In genomic region chr12:4448943-4449861, GRCh38 we compare ENCODE assay signal across 28 cellular contexts. TPM values are rescaled to one million over a fixed set of nuclear protein-coding genes. Genes with fewer than 3 reads are reported as not detected.
DNase-seq lines count a peak whose midpoint lies in the region; ATAC-seq, FAIRE-seq and TF ChIP-seq lines count a peak whose summit lies in the region.
"Had no signal": no experiment of that assay in that cellular context is flagged by ENCODE, and none has a peak within 500 bp of the region (broad histone marks: within the 10 kb centered on the region; RNA-seq: fewer than 3 reads in every experiment).

No MANE protein-coding gene starts in this region.

- H2BK5ac ChIP-seq in H9 (ENCODE audit: insufficient read length, low read length) = no peak overlapping the region

- no peaks in the 10 kb centered on the region for H3K79me2 ChIP-seq in neural progenitor cell (ENCODE audit: low read depth)
- H3K79me2 ChIP-seq in H9 (ENCODE audit: insufficient read depth, low read length) = no peaks in the 10 kb centered on the region

- FAIRE-seq in HTR-8/SVneo (lab: Jason Lieb, UNC) = peak; percentile 49
- FAIRE-seq: GM12892 had no signal

- peak overlapping the region in 3 of 11 experiments; percentile 11 to 33 (median 26); a peak in 3 of 22 replicates for H3K27ac ChIP-seq in BLaER1 treated with 17β-estradiol and CSF1 and Interleukin-3, amounts not matched to agents 10 nM and 100 nM
- no peak overlapping the region for H3K27ac ChIP-seq in neural progenitor cell
- H3K27ac ChIP-seq in H9 (ENCODE audit: insufficient read length, low read depth, low read length) = no peak overlapping the region
- H3K27ac ChIP-seq: C4-2B, cardiac muscle cell, uterus had no signal

- ATAC-seq in GM21529 (IDR thresholded peaks at IDR 0.05; ENCODE audit: unreplicated experiment) = no peak

- H3K4me1 ChIP-seq in BLaER1 treated with 17β-estradiol and CSF1 and Interleukin-3, amounts not matched to agents 10 nM and 100 nM = peaks cover 8 to 54% (median 47%) of the 10 kb centered on the region in 10 experiments
- H3K4me1 ChIP-seq in neural progenitor cell = peaks cover 34% of the 10 kb centered on the region
- peaks cover 8% of the 10 kb centered on the region; the same call in 1 of the 2 replicates for H3K4me1 ChIP-seq in H9 (ENCODE audit: insufficient read depth, low read length)
- H3K4me1 ChIP-seq: testis, uterus had no signal

- H3K9me3 ChIP-seq in BLaER1 treated with 17β-estradiol and CSF1 and Interleukin-3, amounts not matched to agents 10 nM and 100 nM (replicated peaks in 1 of 11) = peaks cover 21 to 100% (median 98%) of the 10 kb centered on the region in 11 experiments; a peak in 21 of 22 replicates
- no peaks in the 10 kb centered on the region for H3K9me3 ChIP-seq in neural progenitor cell (ENCODE audit: low read depth)
- no peaks in the 10 kb centered on the region for H3K9me3 ChIP-seq in H9 (ENCODE audit: control insufficient read depth, low read depth, low read length)
- H3K9me3 ChIP-seq: MG63, testis had no signal

- H3K23me2 ChIP-seq in H9 (ENCODE audit: insufficient read length, low read depth, low read length, poor library complexity, severe bottlenecking) = peaks cover 10% of the 10 kb centered on the region

- H3F3A ChIP-seq in neural progenitor cell (ENCODE audit: low read depth) = peaks cover 23% of the 10 kb centered on the region

- H3K36me3 Mint-ChIP-seq in brain (peaks cover 7% of the 10 kb centered on the region), neural progenitor cell (no peaks in the 10 kb centered on the region), H9 (ENCODE audit: insufficient read depth in 1 of 3, low read depth in 3 of 3) (peaks cover 0 to 17% (median 11%) of the 10 kb centered on the region in 3 experiments; a peak in 6 of 7 replicates)

- no CpG with 5 or more reads among the region's 9 CpGs for WGBS in H9 (ENCODE audit: extremely low coverage, insufficient read length, low lambda C conversion rate)

- no peak overlapping the region for H2BK12ac ChIP-seq in H9 (ENCODE audit: insufficient read length, low read depth, low read length)

- no peak overlapping the region for H2BK15ac ChIP-seq in H9 (ENCODE audit: low read depth, low read length)

- H3K27me3 Mint-ChIP-seq in brain (peaks cover 3% of the 10 kb centered on the region), neural progenitor cell (ENCODE audit: insufficient read depth, low read depth) (peaks cover 2% of the 10 kb centered on the region), H9 (ENCODE audit: low read depth) (peaks cover 8% of the 10 kb centered on the region)

- no peak overlapping the region for H3K4ac ChIP-seq in H9 (ENCODE audit: low read depth, low read length)

- H2AFZ ChIP-seq in neural progenitor cell (replicated peaks) (peak overlapping the region; percentile 1), H9 (ENCODE audit: low read length) (no peak overlapping the region)

- H2BK20ac ChIP-seq in H9 (ENCODE audit: low read depth, low read length, poor library complexity, severe bottlenecking) = no peak overlapping the region

- no peak overlapping the region for H3K9ac ChIP-seq in BLaER1 treated with 17β-estradiol and CSF1 and Interleukin-3, amounts not matched to agents 10 nM and 100 nM
- no peak overlapping the region for H3K9ac ChIP-seq in neural progenitor cell
- H3K9ac ChIP-seq in H9 (ENCODE audit: extremely low read depth, insufficient read length, low read length) = no peak overlapping the region

- H3K27ac Mint-ChIP-seq in brain (peak overlapping the region in 4 of 5 experiments; percentile 10 to 86 (median 38)), neural progenitor cell (peak overlapping the region; percentile 75), H9 (no peak overlapping the region; a peak in 1 of 7 replicates)
- H3K27ac Mint-ChIP-seq: activated naive CD4-positive, alpha-beta T cell treated with anti-CD3 and anti-CD28 coated beads, Interleukin-2, amount 50 U/mL, for 24 hours; activated T-helper 1 cell treated with anti-CD3 and anti-CD28 coated beads, Interleukin-12 subunit alpha, Interleukin-12 subunit beta, Interleukin-2, Interleukin-4 antibody, amounts not matched to agents 30 ng/mL and 10 ng/mL and 1 ng/mL, durations not matched to agents 14 hours and 24 hours and 36 hours; dendritic cell treated with granulocyte-macrophage colony-stimulating factor and Interleukin-4, amounts not matched to agents 40 ng/mL and 50 ng/mL, for 4 days; memory B cell; stimulated activated naive B cell treated with anti-CD40 and anti-IgM and Interleukin-4, amounts not matched to agents 10 μg/mL and 1 μg/mL and 100 μg/mL, for 72 hours had no signal

- peak overlapping the region in 7 of 11 experiments; percentile 5 to 96 (median 41); a peak in 8 of 22 replicates for H3K4me2 ChIP-seq in BLaER1 treated with 17β-estradiol and CSF1 and Interleukin-3, amounts not matched to agents 10 nM and 100 nM
- H3K4me2 ChIP-seq in neural progenitor cell (no peak overlapping the region), H9 (ENCODE audit: insufficient read depth, insufficient read length, low read length) (no peak overlapping the region)
- H3K4me2 ChIP-seq: smooth muscle cell had no signal

- H3K4me3 Mint-ChIP-seq in brain (no peak overlapping the region), neural progenitor cell (no peak overlapping the region), H9 (no peak overlapping the region)
- H3K4me3 Mint-ChIP-seq: activated naive CD4-positive, alpha-beta T cell treated with anti-CD3 and anti-CD28 coated beads, Interleukin-2, amount 50 U/mL, for 24 hours; activated T-helper 1 cell treated with anti-CD3 and anti-CD28 coated beads, Interleukin-12 subunit alpha, Interleukin-12 subunit beta, Interleukin-2, Interleukin-4 antibody, amounts not matched to agents 30 ng/mL and 10 ng/mL and 1 ng/mL, durations not matched to agents 14 hours and 24 hours and 36 hours; dendritic cell treated with granulocyte-macrophage colony-stimulating factor and Interleukin-4, amounts not matched to agents 40 ng/mL and 50 ng/mL, for 4 days; memory B cell; stimulated activated naive B cell treated with anti-CD40 and anti-IgM and Interleukin-4, amounts not matched to agents 10 μg/mL and 1 μg/mL and 100 μg/mL, for 72 hours had no signal

- H4K91ac ChIP-seq in H9 (ENCODE audit: insufficient read length, low read depth, low read length) = no peak overlapping the region

- H3K56ac ChIP-seq in H9 (ENCODE audit: insufficient read length, low read depth, low read length) = no peak overlapping the region

- no peak overlapping the region for H3T11ph ChIP-seq in H9 (ENCODE audit: low read length)

- TF ChIP-seq CTCF in brain (conservative IDR thresholded peaks at IDR 0.05) (no peak), neural progenitor cell (IDR thresholded peaks at IDR 0.05) (no peak), H9 (conservative IDR thresholded peaks at IDR 0.05) (no peak)

- H2AK5ac ChIP-seq in H9 (ENCODE audit: insufficient read length, low read length) = no peak overlapping the region

- peak overlapping the region in 5 of 10 experiments; percentile 5 to 28 (median 17); a peak in 3 of 20 replicates for H3K4me3 ChIP-seq in BLaER1 treated with 17β-estradiol and CSF1 and Interleukin-3, amounts not matched to agents 10 nM and 100 nM
- H3K4me3 ChIP-seq in neural progenitor cell = no peak overlapping the region
- H3K4me3 ChIP-seq: cardiac muscle cell, MG63, smooth muscle cell, testis, uterus had no signal

- no peak overlapping the region for H3K23ac ChIP-seq in H9 (ENCODE audit: insufficient read length, low read depth, low read length)

- H3K9me3 Mint-ChIP-seq in brain = peaks cover 12 to 23% (median 18%) of the 10 kb centered on the region in 5 experiments
- H3K9me3 Mint-ChIP-seq in neural progenitor cell = peaks cover 10% of the 10 kb centered on the region
- peaks cover 3 to 10% of the 10 kb centered on the region in 2 experiments; a peak in 4 of 5 replicates for H3K9me3 Mint-ChIP-seq in H9
- H3K9me3 Mint-ChIP-seq: dendritic cell treated with granulocyte-macrophage colony-stimulating factor and Interleukin-4, amounts not matched to agents 40 ng/mL and 50 ng/mL, for 4 days had no signal

- peaks cover 47% of the 10 kb centered on the region for H3K4me1 Mint-ChIP-seq in brain
- peaks cover 35% of the 10 kb centered on the region for H3K4me1 Mint-ChIP-seq in neural progenitor cell
- H3K4me1 Mint-ChIP-seq in H9 = peaks cover 54 to 65% of the 10 kb centered on the region in 2 experiments
- H3K4me1 Mint-ChIP-seq: memory B cell had no signal

- H3K36me3 ChIP-seq in BLaER1 treated with 17β-estradiol and CSF1 and Interleukin-3, amounts not matched to agents 10 nM and 100 nM = peaks cover 0 to 100% (median 100%) of the 10 kb centered on the region in 11 experiments; a peak in 20 of 22 replicates
- no peaks in the 10 kb centered on the region for H3K36me3 ChIP-seq in neural progenitor cell
- H3K36me3 ChIP-seq: cardiac muscle cell, MG63, uterus had no signal

- peaks cover 0 to 32% (median 0%) of the 10 kb centered on the region in 11 experiments; a peak in 2 of 22 replicates for H4K20me1 ChIP-seq in BLaER1 treated with 17β-estradiol and CSF1 and Interleukin-3, amounts not matched to agents 10 nM and 100 nM
- no peaks in the 10 kb centered on the region for H4K20me1 ChIP-seq in neural progenitor cell (ENCODE audit: low read depth)
- H4K20me1 ChIP-seq in H9 (ENCODE audit: control insufficient read depth, insufficient read depth, insufficient read length) = no peaks in the 10 kb centered on the region

- H3K79me1 ChIP-seq in H9 (ENCODE audit: insufficient read depth, low read depth, low read length, poor library complexity, severe bottlenecking) = no peaks in the 10 kb centered on the region

- DNase-seq in HTR-8/SVneo (ENCODE audit: insufficient read length, low spot score) = no peak
- DNase-seq in neural progenitor cell (ENCODE audit: low spot score) = no peak
- no peak for DNase-seq in T-helper 1 cell
- DNase-seq in H9 = no peak
- no peak for DNase-seq in NCI-H69 (lab: John Stamatoyannopoulos, UW)
- DNase-seq: activated CD4-positive, alpha-beta T cell treated with anti-CD3 and anti-CD28 coated beads, Interleukin-2, amount 50 U/mL, for 1 hour; EL; MG63; NCI-H526 treated with DMSO at 0.1 percent for 48 hours; occipital lobe; OCI-M1; stimulated activated CD4-positive, alpha-beta T cell treated with anti-CD3 and anti-CD28 coated beads, Interleukin-2, amount 100 ng/mL, for 48 hours; stimulated activated naive B cell treated with anti-CD40 and anti-IgM and Interleukin-4, amounts not matched to agents 10 μg/mL and 1 μg/mL and 100 μg/mL, for 72 hours; T1000; testis; uterus had no signal

- no peak overlapping the region for H3K18ac ChIP-seq in H9 (ENCODE audit: insufficient read length, low read depth, low read length)

- no peak overlapping the region for H3K14ac ChIP-seq in H9 (ENCODE audit: insufficient read depth, low read length)

- H2BK120ac ChIP-seq in H9 (ENCODE audit: low read depth, low read length, poor library complexity, severe bottlenecking) = no peak overlapping the region

- H4K8ac ChIP-seq in H9 (replicated peaks; ENCODE audit: insufficient read length, low read depth, low read length) = no peak overlapping the region

- no peaks in the 10 kb centered on the region for H3K27me3 ChIP-seq in BLaER1 treated with 17β-estradiol and CSF1 and Interleukin-3, amounts not matched to agents 10 nM and 100 nM
- H3K27me3 ChIP-seq in neural progenitor cell (no peaks in the 10 kb centered on the region), H9 (ENCODE audit: insufficient read depth, low read length) (no peaks in the 10 kb centered on the region; the same call in 1 of the 2 replicates)
- H3K27me3 ChIP-seq: cardiac muscle cell, MG63, testis, uterus had no signal

- no peak overlapping the region for H4K5ac ChIP-seq in H9 (ENCODE audit: insufficient read length, low read depth, low read length)

RNA-seq across cellular contexts. Expression of gene FGF6, which starts 3.6 kb away (rescaled TPM):
- polyA plus RNA-seq in brain (ENCODE audit: insufficient read depth, low read depth, low replicate concordance) = not detected
- total RNA-seq in neural progenitor cell (ENCODE audit: low replicate concordance) = not detected in 2 replicates
- total RNA-seq in H9 (2021) = not detected in 2 replicates
- total RNA-seq: activated T-helper 1 cell treated with anti-CD3 and anti-CD28 coated beads, Interleukin-12 subunit alpha, Interleukin-12 subunit beta, Interleukin-2, Interleukin-4 antibody, amounts not matched to agents 30 ng/mL and 10 ng/mL and 1 ng/mL, durations not matched to agents 14 hours and 24 hours and 36 hours; cardiac muscle cell; kidney epithelial cell; occipital lobe; smooth muscle cell; testis; uterus had no signal
- polyA plus RNA-seq: cardiac muscle cell, smooth muscle cell had no signal

Comparison
In these comparisons a context has a peak if more than half of its experiments do, and no peak if none do; other contexts are left out.
1. H3K4me2 ChIP-seq: peak in BLaER1 treated with 17β-estradiol and CSF1 and Interleukin-3, amounts not matched to agents 10 nM and 100 nM (7 of 11); none in neural progenitor cell (single experiment) and H9 (single experiment).
2. H3K27ac Mint-ChIP-seq: peak in brain (4 of 5) and neural progenitor cell (single experiment); none in H9 (0 of 3).